Comparison of ENCODE assay signal across 8 cellular contexts in the genomic region with DNA sequence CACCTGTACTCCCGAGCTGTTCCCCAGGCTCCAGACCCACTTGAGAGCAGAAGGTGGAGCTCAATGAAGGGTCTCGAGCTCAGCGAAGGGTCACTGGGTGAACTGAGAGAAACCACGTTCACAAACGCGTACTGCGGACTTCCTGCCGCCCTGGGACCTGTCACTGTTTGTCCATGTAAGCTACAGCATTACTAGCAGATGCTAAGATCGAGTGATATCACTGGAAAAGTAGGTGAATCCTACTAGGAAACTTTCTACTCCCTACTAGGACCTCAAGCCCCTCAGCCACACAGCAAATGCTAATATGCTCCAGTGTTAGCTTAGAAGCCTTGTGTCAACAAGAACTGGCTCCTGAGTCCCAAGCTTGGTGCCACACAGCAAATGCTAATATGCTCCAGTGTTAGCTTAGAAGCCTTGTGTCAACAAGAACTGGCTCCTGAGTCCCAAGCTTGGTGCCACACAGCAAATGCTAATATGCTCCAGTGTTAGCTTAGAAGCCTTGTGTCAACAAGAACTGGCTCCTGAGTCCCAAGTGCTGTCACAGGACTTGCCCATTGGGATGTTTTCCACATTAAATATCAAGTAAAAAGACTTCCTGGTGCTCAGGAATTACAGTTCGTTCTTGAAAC. TPM values are rescaled to one million over a fixed set of nuclear protein-coding genes. Genes with fewer than 3 reads are reported as not detected.
DNase-seq lines count a peak whose midpoint lies in the region; ATAC-seq, FAIRE-seq and TF ChIP-seq lines count a peak whose summit lies in the region.
"Not testable (repeated sequence)": the region's sequence is repeated elsewhere in the genome, so short reads cannot be mapped to it uniquely, and the experiment has no call there.

No MANE protein-coding gene starts in this region.

- H3K36me3 Mint-ChIP-seq in activated T-cell treated with anti-CD3 and anti-CD28 coated beads, Interleukin-2, amount 50 U/mL, for 72 hours (ENCODE audit: insufficient read depth in 2 of 2) = peaks cover 18 to 42% of the 10 kb centered on the region in 2 donors
- H3K36me3 Mint-ChIP-seq in type B pancreatic cell = peaks cover 20% of the 10 kb centered on the region

- H3K27me3 ChIP-seq in endocrine pancreas (ENCODE audit: control insufficient read depth, insufficient read depth, low read length); right lobe of liver; pancreas: not testable (repeated sequence)

- DNase-seq in DMS153 treated with DMSO at 0.1 percent for 48 hours (lab: John Stamatoyannopoulos, UW; ENCODE audit: unreplicated experiment) = peak; percentile 64
- DNase-seq in NCI-H1417 (lab: John Stamatoyannopoulos, UW) = peak; percentile 24 to 70 (median 56)
- DNase-seq in NCI-H510A treated with DMSO at 0.1 percent for 48 hours (lab: John Stamatoyannopoulos, UW) = peak; percentile 87
- DNase-seq in activated T-cell treated with anti-CD3 and anti-CD28 coated beads, Interleukin-2, amount 50 U/mL, for 72 hours; pancreas; type B pancreatic cell (ENCODE audit: extremely low spot score, unreplicated experiment): not testable (repeated sequence)
- DNase-seq in right lobe of liver = peak in 1 of 3 donors; percentile 39

- not testable (repeated sequence) for H3K9ac ChIP-seq in endocrine pancreas (ENCODE audit: control insufficient read depth, insufficient read depth, low read length)

- intact Hi-C loops in right lobe of liver (cut with DNase I); pancreas (cut with DNase I): not testable (repeated sequence)

- H3K27me3 Mint-ChIP-seq in activated T-cell treated with anti-CD3 and anti-CD28 coated beads, Interleukin-2, amount 50 U/mL, for 72 hours (ENCODE audit: low read depth); type B pancreatic cell: not testable (repeated sequence)

- TF ChIP-seq POLR2A in right lobe of liver (IDR thresholded peaks at IDR 0.05) = not testable (repeated sequence)

- H3K27ac Mint-ChIP-seq in activated T-cell treated with anti-CD3 and anti-CD28 coated beads, Interleukin-2, amount 50 U/mL, for 72 hours = peak overlapping the region; percentile 66
- peak overlapping the region; percentile 60 for H3K27ac Mint-ChIP-seq in type B pancreatic cell

- not testable (repeated sequence) for ATAC-seq in activated T-cell treated with anti-CD3 and anti-CD28 coated beads, Interleukin-2, amount 50 U/mL, for 72 hours (replicated peaks in 1 of 2)
- peak; percentile 69 to 88 (median 78) for ATAC-seq in right lobe of liver
- ATAC-seq in pancreas = peak in 3 of 4 donors; percentile 21 to 61 (median 28)

- peaks cover 12% of the 10 kb centered on the region for H3K4me1 ChIP-seq in endocrine pancreas (ENCODE audit: control insufficient read depth, insufficient read depth, low read length)
- H3K4me1 ChIP-seq in right lobe of liver = peaks cover 0 to 24% (median 11%) of the 10 kb centered on the region in 4 donors
- not testable (repeated sequence) for H3K4me1 ChIP-seq in pancreas

- H3K27ac ChIP-seq in right lobe of liver, pancreas: not testable (repeated sequence)

- H3K9me3 ChIP-seq in endocrine pancreas (ENCODE audit: control insufficient read depth, low read length); right lobe of liver; pancreas: not testable (repeated sequence)

- H3K4me1 Mint-ChIP-seq in activated T-cell treated with anti-CD3 and anti-CD28 coated beads, Interleukin-2, amount 50 U/mL, for 72 hours (ENCODE audit: low read depth) = peaks cover 33% of the 10 kb centered on the region
- H3K4me1 Mint-ChIP-seq in type B pancreatic cell (ENCODE audit: unreplicated experiment) = not testable (repeated sequence)

- H3K9me3 Mint-ChIP-seq in activated T-cell treated with anti-CD3 and anti-CD28 coated beads, Interleukin-2, amount 50 U/mL, for 72 hours; type B pancreatic cell: not testable (repeated sequence)

- WGBS in right lobe of liver (ENCODE audit: insufficient coverage, low coverage, low lambda C conversion rate, missing lambda C conversion rate) = 47% methylated on average over 10 of the region's 10 CpGs
- 77 to 81% methylated on average over 10 of the region's 10 CpGs for WGBS in pancreas, 2 donors

- not testable (repeated sequence) for FAIRE-seq in pancreas (lab: Jason Lieb, UNC)

- peak overlapping the region; percentile 41 for H3K4me3 ChIP-seq in endocrine pancreas (ENCODE audit: control insufficient read depth, insufficient read depth, low read length)
- H3K4me3 ChIP-seq in right lobe of liver, pancreas: not testable (repeated sequence)

- not testable (repeated sequence) for H3K4me3 Mint-ChIP-seq in activated T-cell treated with anti-CD3 and anti-CD28 coated beads, Interleukin-2, amount 50 U/mL, for 72 hours; type B pancreatic cell

- not testable (repeated sequence) for TF ChIP-seq CTCF in right lobe of liver (IDR thresholded peaks at IDR 0.05); pancreas (IDR thresholded peaks at IDR 0.05); type B pancreatic cell (conservative IDR thresholded peaks at IDR 0.05)

- not testable (repeated sequence) for H3K36me3 ChIP-seq in endocrine pancreas (ENCODE audit: control insufficient read depth, insufficient read depth, low read length)
- H3K36me3 ChIP-seq in right lobe of liver = peaks cover 6 to 72% (median 24%) of the 10 kb centered on the region in 4 donors
- peaks cover 0 to 61% (median 18%) of the 10 kb centered on the region in 3 donors for H3K36me3 ChIP-seq in pancreas

RNA-seq across cellular contexts. Expression of a gene that starts 8.8 kb away (rescaled TPM):
- 10 to 100 TPM; 48.7 to 53.7 TPM for total RNA-seq in activated T-cell treated with anti-CD3 and anti-CD28 coated beads, Interleukin-2, amount 50 U/mL, for 72 hours
- total RNA-seq in right lobe of liver = 10 to 100 TPM; 12.1 to 26.3 (median 17.0) TPM
- total RNA-seq in pancreas = 10 to 100 TPM; 14.0 to 22.9 (median 14.8) TPM
- 10 to 100 TPM; 22.4 to 36.8 TPM for polyA plus RNA-seq in pancreas
- total RNA-seq in type B pancreatic cell (ENCODE audit: low replicate concordance) = 38.9 and 46.3 TPM in 2 replicates

RNA-seq across cellular contexts. Expression of a gene that starts 56.0 kb away (rescaled TPM):
- 100 to 1,000 TPM; 123 to 171 TPM for total RNA-seq in activated T-cell treated with anti-CD3 and anti-CD28 coated beads, Interleukin-2, amount 50 U/mL, for 72 hours
- total RNA-seq in right lobe of liver (1 to 10 TPM; 2.0 to 4.2 (median 3.4) TPM), pancreas (10 to 100 TPM in 2 of 6 donors, 1 to 10 TPM in 4; 3.7 to 12.3 (median 8.9) TPM), type B pancreatic cell (ENCODE audit: low replicate concordance) (31.8 and 50.9 TPM in 2 replicates)
- 10 to 100 TPM in 1 of 2 donors, 1 to 10 TPM in 1; 9.0 to 14.5 TPM for polyA plus RNA-seq in pancreas

RNA-seq across cellular contexts. Expression of a gene that starts 57.0 kb away (rescaled TPM):
- 10 to 100 TPM; 89.1 to 97.8 TPM for total RNA-seq in activated T-cell treated with anti-CD3 and anti-CD28 coated beads, Interleukin-2, amount 50 U/mL, for 72 hours
- total RNA-seq in right lobe of liver (10 to 100 TPM; 27.8 to 35.7 (median 29.5) TPM), pancreas (10 to 100 TPM; 21.5 to 38.7 (median 31.5) TPM), type B pancreatic cell (ENCODE audit: low replicate concordance) (50.7 and 52.4 TPM in 2 replicates)
- 10 to 100 TPM; 28.5 to 37.1 TPM for polyA plus RNA-seq in pancreas
